Comparison of ENCODE assay signal across 18 cellular contexts in the genomic region with DNA sequence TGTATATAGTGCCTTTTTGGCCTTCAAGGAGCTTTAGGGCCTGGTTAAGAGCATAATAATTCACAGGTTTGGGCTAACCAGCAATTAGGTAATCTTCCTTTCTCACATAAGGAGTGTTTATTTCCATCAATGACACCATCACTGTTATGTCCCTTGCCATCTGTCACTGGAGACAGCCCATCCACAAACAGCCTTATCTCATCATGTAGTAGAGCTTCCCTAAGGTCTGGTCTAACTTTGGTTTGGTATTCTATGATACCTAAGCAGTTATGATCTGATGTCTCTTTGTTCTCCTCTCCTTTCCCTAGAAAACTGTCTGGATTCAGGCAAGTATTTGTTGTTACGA. TPM values are rescaled to one million over a fixed set of nuclear protein-coding genes. Genes with fewer than 3 reads are reported as not detected.
"Had no signal": no experiment of that assay in that cellular context is flagged by ENCODE, and none has a peak within 500 bp of the region (broad histone marks: within the 10 kb centered on the region; RNA-seq: fewer than 3 reads in every experiment).

No MANE protein-coding gene starts in this region.

- ATAC-seq: activated naive CD4-positive, alpha-beta T cell treated with anti-CD3 and anti-CD28 coated beads, Interleukin-2, amount 50 U/mL, for 72 hours; activated T-cell treated with anti-CD3 and anti-CD28 coated beads, Interleukin-2, amount 50 U/mL, for 4 hours; naive thymus-derived CD8-positive, alpha-beta T cell; stimulated activated naive B cell treated with anti-CD40 and anti-IgM and Interleukin-4, amounts not matched to agents 10 μg/mL and 1 μg/mL and 100 μg/mL, for 72 hours had no signal

- H3K27me3 Mint-ChIP-seq: activated CD4-positive, alpha-beta memory T cell treated with anti-CD3 and anti-CD28 coated beads for 36 hours; brain; naive thymus-derived CD8-positive, alpha-beta T cell; stimulated activated naive B cell treated with anti-CD40 and anti-IgM and Interleukin-4, amounts not matched to agents 10 μg/mL and 1 μg/mL and 100 μg/mL, for 72 hours; type B pancreatic cell had no signal

- H3K27ac Mint-ChIP-seq: activated CD4-positive, alpha-beta memory T cell treated with anti-CD3 and anti-CD28 coated beads for 36 hours; activated naive CD4-positive, alpha-beta T cell treated with anti-CD3 and anti-CD28 coated beads, Interleukin-2, amount 50 U/mL, for 72 hours; brain; endodermal cell; stimulated activated naive B cell treated with anti-CD40 and anti-IgM and Interleukin-4, amounts not matched to agents 10 μg/mL and 1 μg/mL and 100 μg/mL, for 72 hours; type B pancreatic cell had no signal

- H3K4me3 ChIP-seq: lung had no signal

- DNase-seq: activated CD4-positive, alpha-beta memory T cell treated with anti-CD3 and anti-CD28 coated beads for 36 hours; activated CD4-positive, alpha-beta T cell treated with anti-CD3 and anti-CD28 coated beads for 1 hour; activated effector memory CD4-positive, alpha-beta T cell treated with anti-CD3 and anti-CD28 coated beads, Interleukin-2, amount 50 U/mL, for 16 hours; activated T-cell treated with anti-CD3 and anti-CD28 coated beads, Interleukin-2, amount 50 U/mL, for 4 hours; amygdala; cerebellar nuclear complex; endodermal cell; naive thymus-derived CD8-positive, alpha-beta T cell; nucleus accumbens; right cardiac atrium; stimulated activated naive B cell treated with anti-CD40 and anti-IgM and Interleukin-4, amounts not matched to agents 10 μg/mL and 1 μg/mL and 100 μg/mL, for 72 hours; T-helper 9 cell had no signal

- H3K4me3 Mint-ChIP-seq: activated CD4-positive, alpha-beta memory T cell treated with anti-CD3 and anti-CD28 coated beads for 36 hours; activated T-cell treated with anti-CD3 and anti-CD28 coated beads, Interleukin-2, amount 50 U/mL, for 4 hours; brain; endodermal cell; naive thymus-derived CD8-positive, alpha-beta T cell; stimulated activated naive B cell treated with anti-CD40 and anti-IgM and Interleukin-4, amounts not matched to agents 10 μg/mL and 1 μg/mL and 100 μg/mL, for 72 hours; type B pancreatic cell had no signal

- H3K9me3 Mint-ChIP-seq: activated CD4-positive, alpha-beta memory T cell treated with anti-CD3 and anti-CD28 coated beads for 36 hours had no signal

RNA-seq across cellular contexts. Expression of gene FRMPD2, which starts 58.3 kb away (rescaled TPM):
- total RNA-seq: activated CD4-positive, alpha-beta memory T cell treated with anti-CD3 and anti-CD28 coated beads for 36 hours; activated T-cell treated with anti-CD3 and anti-CD28 coated beads, Interleukin-2, amount 50 U/mL, for 4 hours; glomerular endothelial cell; naive thymus-derived CD8-positive, alpha-beta T cell; posterior vena cava had no signal
- polyA plus RNA-seq: naive thymus-derived CD8-positive, alpha-beta T cell had no signal
